Comparison of ENCODE assay signal across 8 cellular contexts in the genomic region with DNA sequence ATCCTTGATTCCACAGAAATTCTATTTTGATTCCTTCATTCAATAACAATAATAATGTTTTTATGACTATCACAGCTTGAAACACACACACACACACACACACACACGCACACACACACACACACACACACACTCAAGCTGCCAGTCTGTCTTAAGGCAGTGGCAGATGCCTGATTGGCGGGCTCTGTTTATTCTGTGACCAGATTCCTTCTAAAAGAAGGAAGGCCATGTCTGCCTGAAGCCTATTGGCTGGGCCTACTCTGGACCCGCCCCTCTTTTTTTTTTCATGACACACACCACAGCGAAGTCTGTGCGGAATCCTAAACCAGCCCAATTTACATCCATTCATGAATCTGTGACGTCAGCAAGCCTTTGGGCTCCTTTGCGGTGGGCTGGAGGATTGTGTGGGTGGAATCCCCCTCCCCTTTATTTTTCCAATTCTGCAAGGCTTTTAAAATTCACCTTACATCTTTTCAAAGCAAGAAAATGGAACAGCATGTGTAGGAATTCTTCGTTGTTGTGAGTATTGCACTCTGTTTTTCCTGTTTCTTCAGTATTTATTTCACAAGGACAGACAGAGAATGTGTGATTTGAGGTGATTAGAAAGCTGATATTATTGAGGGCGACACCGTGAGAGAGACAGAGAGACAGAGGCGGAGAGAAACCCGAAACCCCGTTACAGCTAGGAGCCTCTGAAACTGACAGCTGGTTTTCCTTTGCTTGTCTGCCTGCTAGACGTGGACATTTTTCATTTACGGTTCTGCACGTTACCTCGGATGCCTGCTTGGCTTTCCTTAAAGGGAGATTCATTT. TPM values are rescaled to one million over a fixed set of nuclear protein-coding genes. Genes with fewer than 3 reads are reported as not detected.
A peak's percentile ranks its signal among the peaks of the same experiment; 100 is the strongest.
DNase-seq lines count a peak whose midpoint lies in the region; ATAC-seq lines count a peak whose summit lies in the region.

A gene with protein sequence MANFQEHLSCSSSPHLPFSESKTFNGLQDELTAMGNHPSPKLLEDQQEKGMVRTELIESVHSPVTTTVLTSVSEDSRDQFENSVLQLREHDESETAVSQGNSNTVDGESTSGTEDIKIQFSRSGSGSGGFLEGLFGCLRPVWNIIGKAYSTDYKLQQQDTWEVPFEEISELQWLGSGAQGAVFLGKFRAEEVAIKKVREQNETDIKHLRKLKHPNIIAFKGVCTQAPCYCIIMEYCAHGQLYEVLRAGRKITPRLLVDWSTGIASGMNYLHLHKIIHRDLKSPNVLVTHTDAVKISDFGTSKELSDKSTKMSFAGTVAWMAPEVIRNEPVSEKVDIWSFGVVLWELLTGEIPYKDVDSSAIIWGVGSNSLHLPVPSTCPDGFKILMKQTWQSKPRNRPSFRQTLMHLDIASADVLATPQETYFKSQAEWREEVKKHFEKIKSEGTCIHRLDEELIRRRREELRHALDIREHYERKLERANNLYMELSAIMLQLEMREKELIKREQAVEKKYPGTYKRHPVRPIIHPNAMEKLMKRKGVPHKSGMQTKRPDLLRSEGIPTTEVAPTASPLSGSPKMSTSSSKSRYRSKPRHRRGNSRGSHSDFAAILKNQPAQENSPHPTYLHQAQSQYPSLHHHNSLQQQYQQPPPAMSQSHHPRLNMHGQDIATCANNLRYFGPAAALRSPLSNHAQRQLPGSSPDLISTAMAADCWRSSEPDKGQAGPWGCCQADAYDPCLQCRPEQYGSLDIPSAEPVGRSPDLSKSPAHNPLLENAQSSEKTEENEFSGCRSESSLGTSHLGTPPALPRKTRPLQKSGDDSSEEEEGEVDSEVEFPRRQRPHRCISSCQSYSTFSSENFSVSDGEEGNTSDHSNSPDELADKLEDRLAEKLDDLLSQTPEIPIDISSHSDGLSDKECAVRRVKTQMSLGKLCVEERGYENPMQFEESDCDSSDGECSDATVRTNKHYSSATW (plus strand): TSS at position 287 of the 812 bp plus-strand sequence. CDS start 65,446 bp downstream, outside the sequence.

- peak within 1 kb of the TSS; percentile 11 for H3K9ac ChIP-seq in muscle layer of colon (ENCODE audit: low read length)

- H3K4me1 ChIP-seq in muscle layer of colon (ENCODE audit: insufficient read depth, low read length) = peaks cover 5% of the 10 kb centered on the region

- no peaks in the 10 kb centered on the region for H3K27me3 ChIP-seq in muscle layer of colon (ENCODE audit: control insufficient read depth in 1 of 2, insufficient read depth in 2 of 2, low read length in 2 of 2)

- no peaks in the 10 kb centered on the region for H3K9me3 ChIP-seq in muscle layer of colon (ENCODE audit: low read length)

- DNase-seq in CMK (ENCODE audit: low read depth) (peak; percentile 63), NCI-H510A (lab: John Stamatoyannopoulos, UW) (peak; percentile 92), fibroblast of peridontal ligament (ENCODE audit: extremely low read depth) (peak; percentile 96)
- peak; percentile 6 for DNase-seq in activated T-cell treated with anti-CD3 and anti-CD28 coated beads, Interleukin-2, amount 50 U/mL, for 4 hours

- no peaks in the 10 kb centered on the region for H3K36me3 ChIP-seq in muscle layer of colon (ENCODE audit: insufficient read depth, low read length)

- H3K4me3 Mint-ChIP-seq in activated T-cell treated with anti-CD3 and anti-CD28 coated beads, Interleukin-2, amount 50 U/mL, for 4 hours = peak within 1 kb of the TSS; percentile 71

- peak; percentile 96 for ATAC-seq in GM19351 (IDR thresholded peaks at IDR 0.05; ENCODE audit: unreplicated experiment)
- ATAC-seq in HG03432 (IDR thresholded peaks at IDR 0.05; ENCODE audit: unreplicated experiment) = peak; percentile 98
- ATAC-seq in activated T-cell treated with anti-CD3 and anti-CD28 coated beads, Interleukin-2, amount 50 U/mL, for 4 hours = peak; percentile 85 to 91

- no peaks in the 10 kb centered on the region for H3K36me3 Mint-ChIP-seq in activated T-cell treated with anti-CD3 and anti-CD28 coated beads, Interleukin-2, amount 50 U/mL, for 4 hours (ENCODE audit: insufficient read depth)

- no peaks in the 10 kb centered on the region for H3K9me3 Mint-ChIP-seq in activated T-cell treated with anti-CD3 and anti-CD28 coated beads, Interleukin-2, amount 50 U/mL, for 4 hours

- H3K27me3 Mint-ChIP-seq in activated T-cell treated with anti-CD3 and anti-CD28 coated beads, Interleukin-2, amount 50 U/mL, for 4 hours (ENCODE audit: low read depth) = peaks cover 52% of the 10 kb centered on the region

- peaks cover 11% of the 10 kb centered on the region for H3K4me1 Mint-ChIP-seq in activated T-cell treated with anti-CD3 and anti-CD28 coated beads, Interleukin-2, amount 50 U/mL, for 4 hours (ENCODE audit: low read depth)

- H3K27ac ChIP-seq in muscle layer of colon (ENCODE audit: low read depth, low read length) (peak within 1 kb of the TSS; percentile 70), temporal lobe (ENCODE audit: low read depth, low read length) (no peak within 1 kb of the TSS)

- H3K4me3 ChIP-seq in muscle layer of colon (ENCODE audit: low read depth in 1 of 2, low read length in 2 of 2) = peak within 1 kb of the TSS; percentile 69 to 90

RNA-seq across cellular contexts. Expression of the gene that starts here (rescaled TPM):
- total RNA-seq in activated T-cell treated with anti-CD3 and anti-CD28 coated beads, Interleukin-2, amount 50 U/mL, for 4 hours = 10 to 100 TPM in 1 of 3 donors, 1 to 10 TPM in 2; 8.8 to 12.3 (median 9.0) TPM
- total RNA-seq in temporal lobe = 42.0 TPM

Comparison
In these comparisons a context has a peak if more than half of its experiments do, and no peak if none do; other contexts are left out.
1. DNase-seq: peak in every context shown above with its lines; median percentile 96 in fibroblast of peridontal ligament; 92 in NCI-H510A; 63 in CMK; 6 in activated T-cell treated with anti-CD3 and anti-CD28 coated beads, Interleukin-2, amount 50 U/mL, for 4 hours.